9 cellular contexts compared by ENCODE assay signal in genomic region chr6:119541132-119541905, GRCh38.
DNase-seq lines count a peak whose midpoint lies in the region; ATAC-seq and TF ChIP-seq lines count a peak whose summit lies in the region.
"Had no signal": no experiment of that assay in that cellular context is flagged by ENCODE, and none has a peak within 500 bp of the region (broad histone marks: within the 10 kb centered on the region; RNA-seq: fewer than 3 reads in every experiment).

No MANE protein-coding gene starts in this region.

- ATAC-seq in sciatic nerve, result peak; percentile 86
- no peak for ATAC-seq in HG03520 (IDR thresholded peaks at IDR 0.05; ENCODE audit: unreplicated experiment)

- no peak for TF ChIP-seq CTCF in fibroblast of lung (conservative IDR thresholded peaks at IDR 0.05 in 1 of 2, IDR thresholded peaks at IDR 0.05 in 1 of 2; ENCODE audit: low read depth in 1 of 2, low read length in 2 of 2)

- no peaks in the 10 kb centered on the region for H4K20me1 ChIP-seq in fibroblast of lung (ENCODE audit: control insufficient read depth, extremely low read depth, insufficient read depth, low read length)

- H3K27me3 ChIP-seq in fibroblast of lung (ENCODE audit: control insufficient read depth, insufficient read depth, low read length), result no peaks in the 10 kb centered on the region

- H3K27ac ChIP-seq in fibroblast of lung (ENCODE audit: insufficient read depth, low read length), result peak overlapping the region; percentile 80

- intact Hi-C loops in sciatic nerve (cut with DNase I), result no loop called here

- no peaks in the 10 kb centered on the region for H3K9me3 ChIP-seq in fibroblast of lung (ENCODE audit: control insufficient read depth, insufficient read depth, low read depth, low read length)

- peaks cover 14% of the 10 kb centered on the region for H3K4me1 ChIP-seq in fibroblast of lung (ENCODE audit: control insufficient read depth, extremely low read depth, insufficient read depth, low read length)

- H3K9ac ChIP-seq in fibroblast of lung (ENCODE audit: insufficient read depth, low read length), result no peak overlapping the region

- H3K79me2 ChIP-seq in fibroblast of lung (ENCODE audit: control insufficient read depth, insufficient read depth, low read length), result no peaks in the 10 kb centered on the region

- H3K36me3 ChIP-seq in fibroblast of lung (ENCODE audit: control insufficient read depth, insufficient read depth, low read length), result no peaks in the 10 kb centered on the region

- peak; percentile 50 for DNase-seq in D341Med (ENCODE audit: low spot score)
- peak; percentile 84 for DNase-seq in NCI-H82 (lab: John Stamatoyannopoulos, UW)
- DNase-seq in fibroblast of lung (ENCODE audit: low read depth in 2 of 2), result peak; percentile 99 to 100
- DNase-seq in sciatic nerve (ENCODE audit: low spot score), result no peak
- DNase-seq in 8988T, result no peak
- no peak for DNase-seq in ureter (ENCODE audit: low spot score)
- DNase-seq in hypothalamus (lab: John Stamatoyannopoulos, UW), result no peak
- DNase-seq: RPMI8226 had no signal

- no peak overlapping the region for H2AFZ ChIP-seq in fibroblast of lung (ENCODE audit: low read length)

- H3K4me2 ChIP-seq in fibroblast of lung (ENCODE audit: extremely low read depth, insufficient read depth, low read length), result peak overlapping the region; percentile 78

- H3K4me3 ChIP-seq in fibroblast of lung (replicated peaks in 1 of 4; ENCODE audit: control extremely low read depth in 1 of 4, insufficient read depth in 1 of 4, low read depth in 3 of 4, low read length in 4 of 4), result no peak overlapping the region

Comparison
In these comparisons a context has a peak if more than half of its experiments do, and no peak if none do; other contexts are left out.
1. DNase-seq: peak in D341Med (single experiment), NCI-H82 (single experiment) and fibroblast of lung (2 of 2); none in sciatic nerve (single experiment), 8988T (single experiment), ureter (single experiment) and hypothalamus (0 of 51).